9 cellular contexts compared by ENCODE assay signal in genomic region chr21:34670962-34671348, GRCh38. TPM values are rescaled to one million over a fixed set of nuclear protein-coding genes. Genes with fewer than 3 reads are reported as not detected.
DNase-seq lines count a peak whose midpoint lies in the region; ATAC-seq, FAIRE-seq and TF ChIP-seq lines count a peak whose summit lies in the region.
"Had no signal": no experiment of that assay in that cellular context is flagged by ENCODE, and none has a peak within 500 bp of the region (broad histone marks: within the 10 kb centered on the region; RNA-seq: fewer than 3 reads in every experiment).

No MANE protein-coding gene starts in this region.

- no peaks in the 10 kb centered on the region for H3K36me3 ChIP-seq in colonic mucosa

- no peaks in the 10 kb centered on the region for H3K9me3 Mint-ChIP-seq in CD4-positive, alpha-beta T cell
- H3K9me3 Mint-ChIP-seq in nephron progenitor cell (peaks cover 7% of the 10 kb centered on the region), immature natural killer cell (no peaks in the 10 kb centered on the region)

- CTCF ChIA-PET in CD4-positive, alpha-beta T cell (lab: Charles Lee): no interaction called here

- intact Hi-C loops in CD4-positive, alpha-beta T cell (cut with DNase I, micrococcal nuclease): no loop called here
- intact Hi-C loops in colonic mucosa (cut with DNase I): no loop called here

- FAIRE-seq in GM18507 (lab: Jason Lieb, UNC): peak; percentile 31

- no peak for DNase-seq in CD4-positive, alpha-beta T cell
- DNase-seq in GM18507 (ENCODE audit: extremely low spot score, insufficient read length, low read depth) (no peak), colonic mucosa (no peak), nephron progenitor cell (no peak), NCI-H446 (lab: John Stamatoyannopoulos, UW) (no peak), NCI-H524 (lab: John Stamatoyannopoulos, UW) (no peak), NCI-H128 (lab: John Stamatoyannopoulos, UW; ENCODE audit: unreplicated experiment) (no peak), immature natural killer cell (no peak)
- DNase-seq: occipital lobe had no signal

- H3K4me3 ChIP-seq in colonic mucosa: peak overlapping the region; percentile 63

- no peaks in the 10 kb centered on the region for H3K36me3 Mint-ChIP-seq in CD4-positive, alpha-beta T cell (ENCODE audit: low read depth)
- H3K36me3 Mint-ChIP-seq in nephron progenitor cell (ENCODE audit: low read depth) (no peaks in the 10 kb centered on the region), immature natural killer cell (no peaks in the 10 kb centered on the region)

- H3K27ac Mint-ChIP-seq in CD4-positive, alpha-beta T cell: no peak overlapping the region
- H3K27ac Mint-ChIP-seq in nephron progenitor cell (no peak overlapping the region), immature natural killer cell (no peak overlapping the region)

- H3K4me3 Mint-ChIP-seq in CD4-positive, alpha-beta T cell: peak overlapping the region; percentile 54
- H3K4me3 Mint-ChIP-seq in nephron progenitor cell (peak overlapping the region; percentile 63), immature natural killer cell (peak overlapping the region in 1 of 5 donors; percentile 64)

- H3K4me1 Mint-ChIP-seq in CD4-positive, alpha-beta T cell (ENCODE audit: low read depth): peaks cover 19% of the 10 kb centered on the region
- H3K4me1 Mint-ChIP-seq in nephron progenitor cell (no peaks in the 10 kb centered on the region), immature natural killer cell (peaks cover 0 to 7% of the 10 kb centered on the region in 2 donors)

- no peak for ATAC-seq in CD4-positive, alpha-beta T cell (ENCODE audit: poor library complexity)

- peaks cover 64% of the 10 kb centered on the region for H3K27me3 ChIP-seq in CD4-positive, alpha-beta T cell (ENCODE audit: control insufficient read depth, insufficient read depth, low read length)
- peaks cover 13% of the 10 kb centered on the region for H3K27me3 ChIP-seq in colonic mucosa

- TF ChIP-seq CTCF in CD4-positive, alpha-beta T cell (IDR thresholded peaks at IDR 0.05): no peak
- TF ChIP-seq CTCF in colonic mucosa (IDR thresholded peaks at IDR 0.05): no peak
- no peak for TF ChIP-seq CTCF in nephron progenitor cell (IDR thresholded peaks at IDR 0.05)

- H3K4me1 ChIP-seq in colonic mucosa: no peaks in the 10 kb centered on the region

- POLR2A ChIA-PET in CD4-positive, alpha-beta T cell (lab: Charles Lee): no interaction called here

- H3K27ac ChIP-seq in CD4-positive, alpha-beta T cell (ENCODE audit: low read depth, low read length): no peak overlapping the region
- H3K27ac ChIP-seq in colonic mucosa: no peak overlapping the region

- peaks cover 73% of the 10 kb centered on the region for H3K27me3 Mint-ChIP-seq in CD4-positive, alpha-beta T cell
- H3K27me3 Mint-ChIP-seq in nephron progenitor cell (ENCODE audit: low read depth, poor library complexity) (peaks cover 86% of the 10 kb centered on the region), immature natural killer cell (ENCODE audit: low read depth in 3 of 3) (peaks cover 7 to 29% (median 15%) of the 10 kb centered on the region in 3 donors)

- H3K9ac ChIP-seq in colonic mucosa (ENCODE audit: low read depth in 2 of 2, low read length in 2 of 2): no peak overlapping the region

- no peaks in the 10 kb centered on the region for H3K9me3 ChIP-seq in CD4-positive, alpha-beta T cell (ENCODE audit: control insufficient read depth, low read length)
- H3K9me3 ChIP-seq in colonic mucosa: no peaks in the 10 kb centered on the region

RNA-seq across cellular contexts. Expression of gene CLIC6, which starts 2.2 kb away (rescaled TPM):
- total RNA-seq in CD4-positive, alpha-beta T cell: under 1 TPM in 1 of 2 experiments, not detected in 1; 0.14 TPM
- 10 to 100 TPM in 1 of 2 donors, 1 to 10 TPM in 1; 9.4 to 12.8 TPM for total RNA-seq in colonic mucosa
- polyA plus RNA-seq in immature natural killer cell: not detected

RNA-seq across cellular contexts. Expression of gene RCAN1, which starts 56.0 kb away (rescaled TPM):
- total RNA-seq in CD4-positive, alpha-beta T cell: 1 to 10 TPM; 1.1 to 1.5 TPM
- 10 to 100 TPM; 38.0 to 68.7 TPM for total RNA-seq in colonic mucosa
- 10 to 100 TPM; 14.2 to 24.6 (median 17.5) TPM for polyA plus RNA-seq in immature natural killer cell

Comparison
In these comparisons a context has a peak if more than half of its experiments do, and no peak if none do; other contexts are left out.
1. RNA of gene CLIC6, which starts 2.2 kb away (total RNA-seq): 9.4 to 12.8 TPM in colonic mucosa; 0.14 TPM in CD4-positive, alpha-beta T cell; every median in the first group is over 4 times any median in the second.
2. RNA of gene RCAN1, which starts 56.0 kb away (total RNA-seq): 38.0 to 68.7 TPM in colonic mucosa; 1.1 to 1.5 TPM in CD4-positive, alpha-beta T cell; every median in the first group is over 10 times any median in the second.